Comparison of ENCODE assay signal across 16 cellular contexts in genomic region chr19:19368087-19368486, GRCh38. TPM values are rescaled to one million over a fixed set of nuclear protein-coding genes. Genes with fewer than 3 reads are reported as not detected.
DNase-seq lines count a peak whose midpoint lies in the region; ATAC-seq, FAIRE-seq and TF ChIP-seq lines count a peak whose summit lies in the region.
"Had no signal": no experiment of that assay in that cellular context is flagged by ENCODE, and none has a peak within 500 bp of the region (broad histone marks: within the 10 kb centered on the region; RNA-seq: fewer than 3 reads in every experiment).

No MANE protein-coding gene starts in this region.

- no peak overlapping the region for H4K91ac ChIP-seq in H1 (replicated peaks; ENCODE audit: insufficient read length, low read length)
- no peak overlapping the region for H4K91ac ChIP-seq in trophoblast cell (ENCODE audit: low read depth, low read length)

- no peak overlapping the region for H3K27ac ChIP-seq in heart right ventricle
- H3K27ac ChIP-seq in H1 (ENCODE audit: low read depth, low read length) = no peak overlapping the region
- no peak overlapping the region for H3K27ac ChIP-seq in trophoblast cell (ENCODE audit: low read depth, low read length)

- H3K4me3 ChIP-seq in heart right ventricle (no peak overlapping the region), NB4 (ENCODE audit: low read depth, low read length) (no peak overlapping the region), H1 (ENCODE audit: extremely low read depth in 1 of 4, insufficient read depth in 2 of 4, low read depth in 3 of 4, low read length in 4 of 4) (no peak overlapping the region), trophoblast cell (ENCODE audit: low read depth, low read length) (no peak overlapping the region)
- H3K4me3 ChIP-seq: BLaER1 treated with 17β-estradiol and CSF1 and Interleukin-3, amounts not matched to agents 10 nM and 100 nM had no signal

- H2AK5ac ChIP-seq in H1 (ENCODE audit: low read depth, low read length) = no peak overlapping the region; the same call in 1 of the 2 replicates
- peak overlapping the region; percentile 59 for H2AK5ac ChIP-seq in trophoblast cell (ENCODE audit: low read length)

- H4K5ac ChIP-seq in H1 (ENCODE audit: insufficient read length, low read depth, low read length) = no peak overlapping the region

- H3K18ac ChIP-seq in H1 (ENCODE audit: extremely low read depth, low read length) = no peak overlapping the region
- no peak overlapping the region for H3K18ac ChIP-seq in trophoblast cell (ENCODE audit: low read length)

- no peaks in the 10 kb centered on the region for H4K20me1 ChIP-seq in H1 (replicated peaks in 1 of 2; ENCODE audit: control insufficient read depth in 1 of 2, insufficient read depth in 2 of 2, low read length in 2 of 2)
- H4K20me1 ChIP-seq: BLaER1 treated with 17β-estradiol and CSF1 and Interleukin-3, amounts not matched to agents 10 nM and 100 nM had no signal

- H3K27me3 ChIP-seq in heart right ventricle (no peaks in the 10 kb centered on the region), H1 (replicated peaks in 1 of 4; ENCODE audit: control insufficient read depth in 3 of 4, extremely low read depth in 1 of 4, insufficient read depth in 3 of 4, low read length in 3 of 4) (no peaks in the 10 kb centered on the region), trophoblast cell (ENCODE audit: insufficient read depth, low read length) (no peaks in the 10 kb centered on the region)
- H3K27me3 ChIP-seq: BLaER1 treated with 17β-estradiol and CSF1 and Interleukin-3, amounts not matched to agents 10 nM and 100 nM had no signal

- no peak for TF ChIP-seq CTCF in heart right ventricle (IDR thresholded peaks at IDR 0.05)
- no peak for TF ChIP-seq CTCF in NB4 (IDR thresholded peaks at IDR 0.05; ENCODE audit: low read depth, low read length)
- TF ChIP-seq CTCF in H1 (IDR thresholded peaks at IDR 0.05; ENCODE audit: control extremely low read depth in 1 of 3, insufficient read depth in 1 of 3, low read depth in 1 of 3, low read length in 3 of 3) = no peak

- H3K14ac ChIP-seq in H1 (ENCODE audit: insufficient read length) (no peak overlapping the region), trophoblast cell (ENCODE audit: low read length) (no peak overlapping the region)

- CTCF ChIA-PET in H1 (lab: Charles Lee; ENCODE audit: partially characterized antibody) = interaction anchor here (0.6 to 8.7 kb wide), 13 partner anchors 10 to 259 kb away, joined by 3 to 146 read pairs (median 4); partner anchors contain the start of gene GATAD2A

- H3K9me3 ChIP-seq in heart right ventricle = no peaks in the 10 kb centered on the region
- H3K9me3 ChIP-seq in H1 (ENCODE audit: insufficient read depth in 2 of 2, low read depth in 1 of 2, low read length in 1 of 2) = no peaks in the 10 kb centered on the region
- H3K9me3 ChIP-seq in trophoblast cell (ENCODE audit: insufficient read depth, low read depth, low read length) = no peaks in the 10 kb centered on the region
- H3K9me3 ChIP-seq: BLaER1 treated with 17β-estradiol and CSF1 and Interleukin-3, amounts not matched to agents 10 nM and 100 nM had no signal

- H3K4me2 ChIP-seq in H1 (ENCODE audit: insufficient read depth in 1 of 2, low read depth in 2 of 2, low read length in 2 of 2) (no peak overlapping the region), trophoblast cell (ENCODE audit: low read length) (no peak overlapping the region)
- H3K4me2 ChIP-seq: BLaER1 treated with 17β-estradiol and CSF1 and Interleukin-3, amounts not matched to agents 10 nM and 100 nM had no signal

- H2BK20ac ChIP-seq in H1 (ENCODE audit: low read length) = no peak overlapping the region

- no peak for TF ChIP-seq EP300 in H1 (IDR thresholded peaks at IDR 0.05; ENCODE audit: borderline replicate concordance in 1 of 2, low read depth in 2 of 2, low read length in 2 of 2)

- POLR2A ChIA-PET in H1 (lab: Charles Lee; ENCODE audit: partially characterized antibody) = interaction anchor here (1.5 to 8.3 kb wide), 5 partner anchors 36 to 148 kb away, joined by 3 to 44 read pairs (median 4); partner anchors contain the start of genes GATAD2A and NDUFA13

- ATAC-seq in Right ventricle myocardium inferior = no peak
- ATAC-seq in heart right ventricle = no peak
- ATAC-seq in HG03097 (IDR thresholded peaks at IDR 0.05; ENCODE audit: low FRiP score, unreplicated experiment) = no peak

- no peak for FAIRE-seq in H1 (lab: Jason Lieb, UNC)
- FAIRE-seq: GM12892, H54 had no signal

- H3K36me3 ChIP-seq in heart right ventricle = no peaks in the 10 kb centered on the region
- no peaks in the 10 kb centered on the region for H3K36me3 ChIP-seq in H1 (ENCODE audit: control insufficient read depth in 2 of 4, insufficient read depth in 4 of 4, low read length in 3 of 4)
- H3K36me3 ChIP-seq in trophoblast cell (ENCODE audit: control insufficient read depth in 1 of 2, insufficient read depth in 2 of 2, low read length in 2 of 2) = no peaks in the 10 kb centered on the region
- H3K36me3 ChIP-seq: BLaER1 treated with 17β-estradiol and CSF1 and Interleukin-3, amounts not matched to agents 10 nM and 100 nM had no signal

- WGBS in heart right ventricle, 2 donors = 81 to 83% methylated on average over 7 of the region's 7 CpGs
- 91% methylated on average over 7 of the region's 7 CpGs; no CpG with 5 or more reads in 1 of the 2 experiments for WGBS in H1 (ENCODE audit: extremely low coverage in 1 of 2, insufficient coverage in 1 of 2, insufficient read length in 1 of 2, insufficient replicate concordance in 2 of 2, low coverage in 1 of 2, low lambda C conversion rate in 2 of 2, missing lambda C conversion rate in 1 of 2), 2 experiments
- WGBS in trophoblast cell (ENCODE audit: extremely low coverage, insufficient coverage, insufficient read length) = no CpG with 5 or more reads among the region's 7 CpGs

- H3K56ac ChIP-seq in H1 (replicated peaks; ENCODE audit: insufficient read length, low read depth, low read length) = no peak overlapping the region

- H3K79me1 ChIP-seq in H1 (ENCODE audit: low read depth, low read length) (no peaks in the 10 kb centered on the region), trophoblast cell (ENCODE audit: low read length) (no peaks in the 10 kb centered on the region)

- H2BK12ac ChIP-seq in H1 (ENCODE audit: low read depth, low read length) (peak overlapping the region; percentile 29; the same call in 1 of the 2 replicates), trophoblast cell (ENCODE audit: low read length) (peak overlapping the region; percentile 12)

- no peak overlapping the region for H4K12ac ChIP-seq in trophoblast cell (ENCODE audit: low read depth, low read length)

- no peak overlapping the region for H2BK15ac ChIP-seq in H1 (ENCODE audit: low read length)

- H3K79me2 ChIP-seq in H1 (ENCODE audit: control insufficient read depth in 1 of 2, insufficient read depth in 2 of 2, low read length in 2 of 2) (no peaks in the 10 kb centered on the region), trophoblast cell (ENCODE audit: control insufficient read depth, insufficient read depth, low read length, poor library complexity) (no peaks in the 10 kb centered on the region)

- no peak for TF ChIP-seq RAD21 in H1 (IDR thresholded peaks at IDR 0.05 in 1 of 2, conservative IDR thresholded peaks at IDR 0.05 in 1 of 2; ENCODE audit: low read depth in 2 of 2, low read length in 2 of 2)

- H3K9ac ChIP-seq in H1 (replicated peaks in 1 of 4; ENCODE audit: extremely low read depth in 1 of 4, low read depth in 3 of 4, low read length in 3 of 4) (no peak overlapping the region), trophoblast cell (ENCODE audit: low read length) (no peak overlapping the region)
- H3K9ac ChIP-seq: BLaER1 treated with 17β-estradiol and CSF1 and Interleukin-3, amounts not matched to agents 10 nM and 100 nM had no signal

- H4K8ac ChIP-seq in H1 (ENCODE audit: extremely low read depth, insufficient read depth, low read length) = no peak overlapping the region
- H4K8ac ChIP-seq in trophoblast cell (ENCODE audit: low read depth, low read length) = no peak overlapping the region

- H2BK5ac ChIP-seq in H1 (ENCODE audit: low read depth, low read length) (no peak overlapping the region), trophoblast cell (ENCODE audit: low read depth, low read length, poor library complexity) (no peak overlapping the region)

- peaks cover 5 to 39% (median 20%) of the 10 kb centered on the region in 9 donors for H3K4me1 ChIP-seq in heart right ventricle
- peaks cover 0 to 2% (median 0%) of the 10 kb centered on the region in 4 experiments; a peak in 4 of 7 replicates for H3K4me1 ChIP-seq in H1 (replicated peaks in 1 of 4; ENCODE audit: control insufficient read depth in 3 of 4, insufficient read depth in 4 of 4, low read length in 3 of 4)
- peaks cover 1 to 4% of the 10 kb centered on the region in 2 experiments for H3K4me1 ChIP-seq in trophoblast cell (ENCODE audit: control insufficient read depth in 1 of 2, insufficient read depth in 2 of 2, low read length in 2 of 2)

- intact Hi-C loops in Right ventricle myocardium inferior (cut with DNase I) = no loop called here
- intact Hi-C loops in heart right ventricle (cut with DNase I) = loop anchor here in 4 of 10 donors (5.0 kb wide), 2 partner anchors 39 to 124 kb away; partner anchors contain the start of gene GATAD2A (in 2 of the 4)

- TF ChIP-seq POLR2A in NB4 (IDR thresholded peaks at IDR 0.05; ENCODE audit: extremely low read depth, insufficient read length) (no peak), H1 (IDR thresholded peaks at IDR 0.05; ENCODE audit: control extremely low read depth in 1 of 2, low read depth in 2 of 2, low read length in 2 of 2) (no peak)

- no peak overlapping the region for H3K4ac ChIP-seq in H1 (replicated peaks; ENCODE audit: insufficient read length, low read depth, low read length)
- H3K4ac ChIP-seq in trophoblast cell (ENCODE audit: low read depth, low read length) = no peak overlapping the region

- H2BK120ac ChIP-seq in H1 (replicated peaks; ENCODE audit: low read depth, low read length) = no peak overlapping the region
- H2BK120ac ChIP-seq in trophoblast cell (ENCODE audit: insufficient read depth, low read length, poor library complexity) = no peak overlapping the region

- H3K23me2 ChIP-seq in H1 (ENCODE audit: low read depth, low read length) = no peaks in the 10 kb centered on the region

- no peak overlapping the region for H3K23ac ChIP-seq in H1 (ENCODE audit: insufficient read length)
- no peak overlapping the region for H3K23ac ChIP-seq in trophoblast cell (ENCODE audit: low read length)

- H2AFZ ChIP-seq in H1 (ENCODE audit: low read length) = no peak overlapping the region
- no peak overlapping the region for H2AFZ ChIP-seq in trophoblast cell (ENCODE audit: insufficient read depth, low read length, poor library complexity)

- peak; percentile 8 for DNase-seq in Right ventricle myocardium inferior (ENCODE audit: missing footprints)
- no peak for DNase-seq in heart right ventricle
- DNase-seq in NB4 (ENCODE audit: low read depth) = peak; percentile 1
- DNase-seq in H1 (ENCODE audit: low read depth in 1 of 2, low spot score in 2 of 2) = no peak
- no peak for DNase-seq in trophoblast cell
- DNase-seq in HuH-7.5 (ENCODE audit: low spot score) = no peak
- no peak for DNase-seq in NCI-H510A treated with DMSO at 0.1 percent for 48 hours (lab: John Stamatoyannopoulos, UW)
- DNase-seq: ACHN; CD4-positive, CD25-positive, alpha-beta regulatory T cell; DMS 273 treated with DMSO at 0.1 percent for 48 hours; DND-41; GDM1 had no signal

RNA-seq across cellular contexts. Expression of gene GATAD2A, which starts 37.4 kb away (rescaled TPM):
- total RNA-seq in Right ventricle myocardium inferior (25.9 TPM), heart right ventricle (10 to 100 TPM; 22.1 to 48.5 (median 26.0) TPM)
- polyA plus RNA-seq in heart right ventricle (10 to 100 TPM in 1 of 2 donors, 1 to 10 TPM in 1; 7.5 to 13.3 TPM), H1 (2011; rRNA removed) (38.4 and 54.9 TPM in 2 replicates)
- 205 and 210 TPM in 2 replicates for total RNA-seq in H1 (2021; fragmentation: NEBNext Ultra II Directional; extraction: Animal tissue kit (Norgen Biotek cat#: 25700))
- 40.1 TPM for polyA plus RNA-seq in H1 (2011; cell fraction: cytosol; rRNA removed)
- 48.0 TPM for polyA plus RNA-seq in H1 (2011; cell fraction: nucleus; rRNA removed)
- polyA plus RNA-seq in H1 (2012, experiment 1 of 2) = 71.5 to 98.9 TPM (median 84.3 TPM) in 4 replicates
- polyA plus RNA-seq in H1 (2012, experiment 2 of 2) = 49.7 TPM
- polyA plus RNA-seq in H1 (2013, experiment 1 of 2) = 69.1 TPM
- 71.8 TPM for polyA plus RNA-seq in H1 (2013, experiment 2 of 2)
- 22.1 and 22.6 TPM in 2 replicates for polyA minus RNA-seq in H1 (2011; rRNA and poly(A)+ RNA removed)
- polyA minus RNA-seq in H1 (2011; cell fraction: cytosol; rRNA and poly(A)+ RNA removed) = 76.8 TPM
- 33.9 TPM for polyA minus RNA-seq in H1 (2011; cell fraction: nucleus; rRNA and poly(A)+ RNA removed)
- polyA plus RNA-seq in trophoblast cell (2013) = 115 and 116 TPM in 2 replicates

RNA-seq across cellular contexts. Expression of gene MAU2, which starts 47.5 kb away (rescaled TPM):
- 31.8 TPM for total RNA-seq in Right ventricle myocardium inferior
- total RNA-seq in heart right ventricle = 10 to 100 TPM; 29.3 to 48.6 (median 36.7) TPM
- 10 to 100 TPM; 11.2 to 39.4 TPM for polyA plus RNA-seq in heart right ventricle
- total RNA-seq in H1 (2021; fragmentation: NEBNext Ultra II Directional; extraction: Animal tissue kit (Norgen Biotek cat#: 25700)) = 40.8 TPM in 2 replicates
- polyA plus RNA-seq in H1 (2011; rRNA removed) = 32.0 and 43.7 TPM in 2 replicates
- polyA plus RNA-seq in H1 (2011; cell fraction: cytosol; rRNA removed) = 32.1 TPM
- 98.5 TPM for polyA plus RNA-seq in H1 (2011; cell fraction: nucleus; rRNA removed)
- polyA plus RNA-seq in H1 (2012, experiment 1 of 2) = 23.0 to 31.5 TPM (median 28.2 TPM) in 4 replicates
- polyA plus RNA-seq in H1 (2012, experiment 2 of 2) = 16.4 TPM
- polyA plus RNA-seq in H1 (2013, experiment 1 of 2) = 16.2 TPM
- polyA plus RNA-seq in H1 (2013, experiment 2 of 2) = 13.9 TPM
- 87.6 and 99.4 TPM in 2 replicates for polyA minus RNA-seq in H1 (2011; rRNA and poly(A)+ RNA removed)
- 42.6 TPM for polyA minus RNA-seq in H1 (2011; cell fraction: cytosol; rRNA and poly(A)+ RNA removed)
- polyA minus RNA-seq in H1 (2011; cell fraction: nucleus; rRNA and poly(A)+ RNA removed) = 79.4 TPM
- polyA plus RNA-seq in trophoblast cell (2013) = 19.5 and 19.9 TPM in 2 replicates

RNA-seq across cellular contexts. Expression of gene SUGP1, which starts 47.8 kb away (rescaled TPM):
- total RNA-seq in Right ventricle myocardium inferior = 34.9 TPM
- 10 to 100 TPM; 33.6 to 50.2 (median 44.8) TPM for total RNA-seq in heart right ventricle
- 10 to 100 TPM; 30.1 to 32.0 TPM for polyA plus RNA-seq in heart right ventricle
- 65.2 and 70.5 TPM in 2 replicates for total RNA-seq in H1 (2021; fragmentation: NEBNext Ultra II Directional; extraction: Animal tissue kit (Norgen Biotek cat#: 25700))
- 38.5 and 56.6 TPM in 2 replicates for polyA plus RNA-seq in H1 (2011; rRNA removed)
- 66.9 TPM for polyA plus RNA-seq in H1 (2011; cell fraction: cytosol; rRNA removed)
- polyA plus RNA-seq in H1 (2011; cell fraction: nucleus; rRNA removed) = 143 TPM
- 70.0 to 90.1 TPM (median 81.2 TPM) in 4 replicates for polyA plus RNA-seq in H1 (2012, experiment 1 of 2)
- polyA plus RNA-seq in H1 (2012, experiment 2 of 2) = 41.7 TPM
- polyA plus RNA-seq in H1 (2013, experiment 1 of 2) = 66.1 TPM
- polyA plus RNA-seq in H1 (2013, experiment 2 of 2) = 58.2 TPM
- 30.0 and 32.8 TPM in 2 replicates for polyA minus RNA-seq in H1 (2011; rRNA and poly(A)+ RNA removed)
- polyA minus RNA-seq in H1 (2011; cell fraction: cytosol; rRNA and poly(A)+ RNA removed) = 30.8 TPM
- 44.9 TPM for polyA minus RNA-seq in H1 (2011; cell fraction: nucleus; rRNA and poly(A)+ RNA removed)
- 49.6 and 50.1 TPM in 2 replicates for polyA plus RNA-seq in trophoblast cell (2013)

Comparison
In these comparisons a context has a peak if more than half of its experiments do, and no peak if none do; other contexts are left out.
1. DNase-seq: peak in Right ventricle myocardium inferior (single experiment) and NB4 (single experiment); none in heart right ventricle (0 of 2), H1 (0 of 2), trophoblast cell (0 of 2), HuH-7.5 (single experiment) and NCI-H510A treated with DMSO at 0.1 percent for 48 hours (single experiment).